10 cellular contexts compared by ENCODE assay signal in genomic region chr1:185238447-185238846, GRCh38.
A peak's percentile ranks its signal among the peaks of the same experiment; 100 is the strongest.
DNase-seq lines count a peak whose midpoint lies in the region; ATAC-seq and TF ChIP-seq lines count a peak whose summit lies in the region.
"Had no signal": no experiment of that assay in that cellular context is flagged by ENCODE, and none has a peak within 500 bp of the region (broad histone marks: within the 10 kb centered on the region; RNA-seq: fewer than 3 reads in every experiment).

No MANE protein-coding gene starts in this region.

- no peaks in the 10 kb centered on the region for H3K9me3 ChIP-seq in BE2C

- H3K4me1 ChIP-seq in BE2C, result no peaks in the 10 kb centered on the region

- H3K27me3 ChIP-seq in BE2C, result peaks cover 3% of the 10 kb centered on the region; the same call in 1 of the 2 replicates

- no peaks in the 10 kb centered on the region for H3K36me3 ChIP-seq in BE2C

- DNase-seq in BE2C (no peak), H4 (ENCODE audit: low spot score) (peak; percentile 30), left lobe of liver (ENCODE audit: low spot score) (no peak), HuH-7 (ENCODE audit: low spot score) (no peak)
- DNase-seq: effector CD4-positive, alpha-beta T cell; T1000 had no signal

- H3K4me3 ChIP-seq in BE2C (ENCODE audit: low read depth, low read length), result no peak overlapping the region

- H3K27ac ChIP-seq in VCaP, result no peak overlapping the region

- TF ChIP-seq CTCF in BE2C (IDR thresholded peaks at IDR 0.05; ENCODE audit: low read depth, low read length) (peak; percentile 28), VCaP (conservative IDR thresholded peaks at IDR 0.05) (peak; percentile 75)

- ATAC-seq in left lobe of liver, result peak; percentile 55
- no peak for ATAC-seq in HG03159 (IDR thresholded peaks at IDR 0.05; ENCODE audit: unreplicated experiment)
- no peak for ATAC-seq in HG02588 (IDR thresholded peaks at IDR 0.05; ENCODE audit: unreplicated experiment)
- no peak for ATAC-seq in HG02840 (IDR thresholded peaks at IDR 0.05; ENCODE audit: low FRiP score, unreplicated experiment)
